ENCODE assay signal across 8 cellular contexts in the genomic region with DNA sequence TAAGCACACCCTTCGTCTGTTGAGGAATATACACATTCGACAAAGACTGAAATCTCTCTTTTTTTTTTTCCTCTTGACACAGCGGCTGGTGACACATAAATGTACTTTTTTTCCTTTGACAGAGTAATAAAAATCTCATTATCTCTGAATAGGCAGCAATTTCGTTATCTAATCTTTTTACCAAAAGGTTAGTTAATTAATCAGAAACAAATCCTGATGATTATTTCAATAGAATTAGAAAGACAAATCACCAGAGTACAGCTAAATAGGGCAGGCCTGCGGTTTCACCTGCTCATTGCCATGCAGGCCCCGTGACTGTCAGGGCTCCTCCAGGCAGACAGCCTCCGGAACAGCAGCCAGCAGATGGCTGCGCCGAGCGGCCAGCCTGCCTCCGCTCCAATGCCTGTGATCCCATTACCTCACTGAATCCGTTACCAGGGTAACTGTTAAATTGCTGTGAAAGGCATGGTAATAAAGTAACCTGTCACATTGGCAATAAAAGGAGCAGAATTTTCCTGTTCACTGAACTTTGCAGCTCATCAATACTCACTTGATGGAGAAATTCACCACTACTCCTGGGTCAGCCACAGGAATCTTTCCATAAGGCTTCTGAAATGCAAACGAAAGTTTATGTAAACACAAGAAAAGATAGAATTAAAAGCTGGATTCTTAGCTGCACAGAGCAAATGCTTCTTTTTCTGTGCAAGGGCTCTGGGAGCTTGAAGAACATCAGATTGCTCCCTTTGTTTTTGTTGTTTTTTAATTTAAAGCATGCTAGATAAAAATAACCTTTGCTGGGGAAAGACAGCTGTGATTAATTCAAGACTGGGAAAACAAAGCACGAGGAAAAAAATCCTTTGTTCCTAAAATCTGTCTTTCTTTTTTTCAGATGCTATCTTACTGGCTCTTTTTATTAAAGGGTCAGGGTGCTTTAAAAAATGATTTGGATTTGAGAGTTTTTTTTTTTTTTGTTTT.
DNase-seq lines count a peak whose midpoint lies in the region; ATAC-seq, FAIRE-seq and TF ChIP-seq lines count a peak whose summit lies in the region.

No MANE protein-coding gene starts in this region.

- no peaks in the 10 kb centered on the region for H3K36me3 ChIP-seq in mesodermal cell (ENCODE audit: control insufficient read depth, insufficient read depth, low read length)

- CTCF ChIA-PET in AG04449 (lab: Yijun Ruan, JAX): interaction anchor here (1.3 kb wide), 2 partner anchors 20 to 143 kb away, joined by 3 to 5 read pairs; no protein-coding TSS in a partner anchor

- POLR2A ChIA-PET in AG04449 (lab: Yijun Ruan, JAX): interaction anchor here (0.6 to 1.3 kb wide), 4 partner anchors 72 to 1432 kb away, joined by 3 to 7 read pairs (median 3); no protein-coding TSS in a partner anchor

- peak; percentile 75 for TF ChIP-seq CTCF in AG04449 (IDR thresholded peaks at IDR 0.05; ENCODE audit: insufficient read depth, low read length, missing control alignments)

- peak overlapping the region; percentile 21 for H3K4me3 ChIP-seq in AG04449 (ENCODE audit: low read depth, low read length)
- no peak overlapping the region for H3K4me3 ChIP-seq in mesodermal cell (ENCODE audit: extremely low read depth, insufficient read depth, low read length, poor library complexity, severe bottlenecking)

- no peaks in the 10 kb centered on the region for H3K9me3 ChIP-seq in mesodermal cell (ENCODE audit: control insufficient read depth, low read length)

- H3K4me1 ChIP-seq in mesodermal cell (ENCODE audit: control insufficient read depth, insufficient read depth, low read length, poor library complexity, severe bottlenecking): peaks cover 57% of the 10 kb centered on the region

- peak; percentile 92 for FAIRE-seq in RCC 7860 (lab: Jason Lieb, UNC)

- peak; percentile 32 for ATAC-seq in GM21367 (IDR thresholded peaks at IDR 0.05; ENCODE audit: unreplicated experiment)

- 2 to 26% methylated on average over 7 to 10 of the region's 14 CpGs for WGBS in mesodermal cell (ENCODE audit: insufficient coverage in 2 of 2), 2 experiments

- DNase-seq in AG04449 (ENCODE audit: low read depth, low spot score): peak; percentile 76
- DNase-seq in HuH-7 (ENCODE audit: low spot score): peak; percentile 68
- peak; percentile 97 for DNase-seq in RCC 7860 (ENCODE audit: low spot score)
- no peak for DNase-seq in epithelial cell of prostate (ENCODE audit: low read depth, low spot score)
- DNase-seq in ureter (ENCODE audit: low spot score): peak; percentile 68
- DNase-seq in SW 1271 (lab: John Stamatoyannopoulos, UW): no peak

- H3K27ac ChIP-seq in epithelial cell of prostate (peak overlapping the region; percentile 96), mesodermal cell (ENCODE audit: low read depth, low read length, severe bottlenecking) (peak overlapping the region; percentile 80)

Comparison
In these comparisons a context has a peak if more than half of its experiments do, and no peak if none do; other contexts are left out.
1. DNase-seq: peak in AG04449 (single experiment), HuH-7 (single experiment), RCC 7860 (single experiment) and ureter (single experiment); none in epithelial cell of prostate (single experiment) and SW 1271 (0 of 2).